In genomic region chr1:236748471-236748870, GRCh38 we compare ENCODE assay signal across 13 cellular contexts. TPM values are rescaled to one million over a fixed set of nuclear protein-coding genes. Genes with fewer than 3 reads are reported as not detected.
DNase-seq lines count a peak whose midpoint lies in the region; ATAC-seq, FAIRE-seq and TF ChIP-seq lines count a peak whose summit lies in the region.
"Had no signal": no experiment of that assay in that cellular context is flagged by ENCODE, and none has a peak within 500 bp of the region (broad histone marks: within the 10 kb centered on the region; RNA-seq: fewer than 3 reads in every experiment).

No MANE protein-coding gene starts in this region.

- no peaks in the 10 kb centered on the region for H3K9me3 Mint-ChIP-seq in naive thymus-derived CD4-positive, alpha-beta T cell
- H3K9me3 Mint-ChIP-seq: activated naive CD8-positive, alpha-beta T cell treated with anti-CD3 and anti-CD28 coated beads, Interleukin-2, amount 50 U/mL, for 24 hours had no signal

- no peaks in the 10 kb centered on the region for H3K9me3 ChIP-seq in naive thymus-derived CD4-positive, alpha-beta T cell (ENCODE audit: control insufficient read depth in 2 of 3, low read length in 3 of 3)

- TF ChIP-seq CTCF in AG09309 (IDR thresholded peaks at IDR 0.05; ENCODE audit: control insufficient read depth, insufficient read depth, low read depth, low read length, missing control alignments) (peak; percentile 10), fibroblast of the aortic adventitia (IDR thresholded peaks at IDR 0.05; ENCODE audit: insufficient read depth, low read length) (peak; percentile 16)

- no peak overlapping the region for H3K4me3 Mint-ChIP-seq in naive thymus-derived CD4-positive, alpha-beta T cell
- H3K4me3 Mint-ChIP-seq: activated naive CD8-positive, alpha-beta T cell treated with anti-CD3 and anti-CD28 coated beads, Interleukin-2, amount 50 U/mL, for 24 hours had no signal

- peak; percentile 17 for FAIRE-seq in GM12892 (lab: Jason Lieb, UNC)
- FAIRE-seq: GM19239 had no signal

- H3K27me3 Mint-ChIP-seq in naive thymus-derived CD4-positive, alpha-beta T cell: peaks cover 2 to 20% (median 5%) of the 10 kb centered on the region in 5 donors

- no peaks in the 10 kb centered on the region for H3K4me1 ChIP-seq in naive thymus-derived CD4-positive, alpha-beta T cell (ENCODE audit: control insufficient read depth in 2 of 2, insufficient read depth in 2 of 2, low read length in 2 of 2)

- no peak for ATAC-seq in naive thymus-derived CD4-positive, alpha-beta T cell
- no peak for ATAC-seq in HG02885 (IDR thresholded peaks at IDR 0.05; ENCODE audit: poor library complexity, unreplicated experiment)
- ATAC-seq: activated naive CD8-positive, alpha-beta T cell treated with anti-CD3 and anti-CD28 coated beads, Interleukin-2, amount 50 U/mL, for 24 hours had no signal

- H3K27ac Mint-ChIP-seq in naive thymus-derived CD4-positive, alpha-beta T cell: no peak overlapping the region
- H3K27ac Mint-ChIP-seq: activated naive CD8-positive, alpha-beta T cell treated with anti-CD3 and anti-CD28 coated beads, Interleukin-2, amount 50 U/mL, for 24 hours had no signal

- no peak for TF ChIP-seq POLR2A in GM12892 (IDR thresholded peaks at IDR 0.05; ENCODE audit: low read depth, low read length)

- no peaks in the 10 kb centered on the region for H3K27me3 ChIP-seq in naive thymus-derived CD4-positive, alpha-beta T cell (ENCODE audit: control insufficient read depth in 2 of 2, insufficient read depth in 2 of 2, low read length in 2 of 2)

- DNase-seq in AG09309 (ENCODE audit: low read depth) (no peak), GM12892 (ENCODE audit: insufficient read length) (no peak), RPMI8226 (peak; percentile 26), fibroblast of the aortic adventitia (ENCODE audit: low read depth) (no peak), NCI-H128 (lab: John Stamatoyannopoulos, UW; ENCODE audit: unreplicated experiment) (no peak)
- no peak for DNase-seq in stimulated activated CD4-positive, alpha-beta T cell treated with anti-CD3 and anti-CD28 coated beads, Interleukin-1b, Interleukin-23, amount 100 ng/mL, for 48 hours
- no peak for DNase-seq in naive thymus-derived CD4-positive, alpha-beta T cell
- DNase-seq: activated CD8-positive, alpha-beta memory T cell treated with anti-CD3 and anti-CD28 coated beads, Interleukin-2, amount 50 U/mL, for 48 hours; activated naive CD8-positive, alpha-beta T cell treated with anti-CD3 and anti-CD28 coated beads, Interleukin-2, amount 50 U/mL, for 24 hours; hypothalamus; NCI-H345 had no signal

- H3K36me3 ChIP-seq in naive thymus-derived CD4-positive, alpha-beta T cell (ENCODE audit: control insufficient read depth in 2 of 3, insufficient read depth in 3 of 3, low read length in 3 of 3): no peaks in the 10 kb centered on the region

- H3K36me3 Mint-ChIP-seq in naive thymus-derived CD4-positive, alpha-beta T cell: no peaks in the 10 kb centered on the region

- no peak overlapping the region for H3K27ac ChIP-seq in naive thymus-derived CD4-positive, alpha-beta T cell (ENCODE audit: low read depth, low read length)

- intact Hi-C loops in naive thymus-derived CD4-positive, alpha-beta T cell (cut with micrococcal nuclease): no loop called here

- POLR2A ChIA-PET in naive thymus-derived CD4-positive, alpha-beta T cell (lab: Charles Lee): interaction anchor here (1.1 kb wide), 1 partner anchor 13 kb away, joined by 3 read pairs; no protein-coding TSS in a partner anchor

- H3K4me3 ChIP-seq in AG09309 (ENCODE audit: control insufficient read depth, low read depth, low read length) (no peak overlapping the region), fibroblast of the aortic adventitia (ENCODE audit: low read depth, low read length) (no peak overlapping the region)
- H3K4me3 ChIP-seq in naive thymus-derived CD4-positive, alpha-beta T cell (ENCODE audit: low read length): no peak overlapping the region

- H3K4me1 Mint-ChIP-seq in naive thymus-derived CD4-positive, alpha-beta T cell: no peaks in the 10 kb centered on the region
- H3K4me1 Mint-ChIP-seq: activated naive CD8-positive, alpha-beta T cell treated with anti-CD3 and anti-CD28 coated beads, Interleukin-2, amount 50 U/mL, for 24 hours had no signal

- CTCF ChIA-PET in naive thymus-derived CD4-positive, alpha-beta T cell (lab: Charles Lee): no interaction called here

RNA-seq across cellular contexts. Expression of gene MTR, which starts 46.6 kb away (rescaled TPM):
- polyA plus RNA-seq in GM12892 (2012; ENCODE audit: missing spikeins): 23.7 TPM
- total RNA-seq in fibroblast of the aortic adventitia (ENCODE audit: low replicate concordance): 28.5 and 38.4 TPM in 2 replicates
- 10 to 100 TPM; 42.9 to 78.8 (median 49.4) TPM for total RNA-seq in naive thymus-derived CD4-positive, alpha-beta T cell
- 10 to 100 TPM; 19.8 to 23.0 TPM for polyA plus RNA-seq in naive thymus-derived CD4-positive, alpha-beta T cell
